9 cellular contexts compared by ENCODE assay signal in the genomic region with DNA sequence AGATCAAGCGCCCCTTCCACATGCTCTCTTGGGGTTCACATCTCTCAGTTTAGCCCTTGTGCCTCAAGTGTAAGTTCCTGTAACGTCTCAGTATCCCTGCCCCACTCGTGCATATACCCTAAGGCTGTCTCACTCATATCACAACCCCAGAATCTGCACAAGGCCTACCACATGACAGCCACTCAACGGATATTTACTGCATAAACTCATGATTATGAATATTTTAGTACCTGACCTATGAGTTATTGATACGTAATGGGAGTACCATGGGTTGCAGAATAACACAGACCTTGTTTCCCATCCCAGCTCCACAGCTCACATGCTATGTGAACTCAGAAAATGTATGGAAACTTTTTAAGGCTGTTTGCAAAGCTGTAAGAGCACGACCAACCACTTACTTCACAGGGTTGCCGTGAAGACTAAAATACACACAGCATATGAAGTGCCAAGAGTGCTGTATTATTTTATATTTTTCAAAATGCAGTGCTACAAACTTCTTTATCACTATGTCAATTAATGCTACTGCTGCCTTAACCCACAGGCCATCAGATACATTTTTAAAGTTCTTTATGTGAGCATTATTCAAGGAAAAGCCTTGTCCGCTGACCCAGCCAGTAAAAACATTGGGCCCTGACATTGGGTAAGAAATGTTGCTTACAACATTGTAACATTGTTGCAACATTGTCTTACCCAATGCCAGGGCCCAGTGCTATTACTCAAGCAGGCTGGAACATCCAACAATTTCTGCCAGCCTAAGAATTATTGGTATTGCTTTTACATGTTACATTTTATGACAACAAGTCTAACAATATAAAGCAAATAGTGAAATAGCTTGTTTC.
DNase-seq lines count a peak whose midpoint lies in the region; ATAC-seq and TF ChIP-seq lines count a peak whose summit lies in the region.
"Had no signal": no experiment of that assay in that cellular context is flagged by ENCODE, and none has a peak within 500 bp of the region (broad histone marks: within the 10 kb centered on the region; RNA-seq: fewer than 3 reads in every experiment).

No MANE protein-coding gene starts in this region.

- H3K9me3 ChIP-seq in IMR-90 (ENCODE audit: control insufficient read depth, insufficient read depth, low read length) (no peaks in the 10 kb centered on the region), adipocyte (ENCODE audit: control insufficient read depth, low read length) (no peaks in the 10 kb centered on the region), spleen (no peaks in the 10 kb centered on the region)

- H3K36me3 ChIP-seq in IMR-90 (ENCODE audit: control insufficient read depth, insufficient read depth, low read length) (no peaks in the 10 kb centered on the region), adipocyte (ENCODE audit: control insufficient read depth, insufficient read depth, low read length, severe bottlenecking) (no peaks in the 10 kb centered on the region), spleen (no peaks in the 10 kb centered on the region)

- H3K23ac ChIP-seq in IMR-90 (ENCODE audit: low read depth, low read length): no peak overlapping the region

- H2BK5ac ChIP-seq in IMR-90 (ENCODE audit: low read depth, low read length, poor library complexity, severe bottlenecking): no peak overlapping the region

- H4K8ac ChIP-seq in IMR-90 (ENCODE audit: low read depth in 2 of 2, low read length in 2 of 2): no peak overlapping the region

- CTCF ChIA-PET in IMR-90 (lab: Yijun Ruan, JAX): interaction anchor here (1.0 to 1.8 kb wide), 2 partner anchors 10 to 22 kb away, joined by 5 read pairs; no protein-coding TSS in a partner anchor

- H3K79me1 ChIP-seq in IMR-90 (ENCODE audit: low read depth in 1 of 2, low read length in 2 of 2): peaks cover 27 to 59% of the 10 kb centered on the region in 2 experiments; a peak in 3 of 4 replicates

- H4K5ac ChIP-seq in IMR-90 (ENCODE audit: low read depth, low read length): no peak overlapping the region

- H2BK15ac ChIP-seq in IMR-90 (ENCODE audit: low read depth, low read length): no peak overlapping the region

- H2AK5ac ChIP-seq in IMR-90 (ENCODE audit: low read depth, low read length): no peak overlapping the region

- dilution Hi-C loops in IMR-90 (cut with HindIII; ENCODE audit: low sequenced_read_pairs, unreplicated experiment): no loop called here

- no peak overlapping the region for H2BK120ac ChIP-seq in IMR-90 (ENCODE audit: low read depth, low read length)

- no peak overlapping the region for H3K18ac ChIP-seq in IMR-90 (ENCODE audit: low read depth, low read length)

- TF ChIP-seq POLR2A in IMR-90 (IDR thresholded peaks at IDR 0.05; ENCODE audit: low read depth, low read length) (no peak), spleen (IDR thresholded peaks at IDR 0.05) (no peak)

- no peaks in the 10 kb centered on the region for H3K27me3 ChIP-seq in IMR-90 (ENCODE audit: control insufficient read depth, insufficient read depth, low read length)
- H3K27me3 ChIP-seq in adipocyte (replicated peaks; ENCODE audit: control insufficient read depth, insufficient read depth, low read length): no peaks in the 10 kb centered on the region
- H3K27me3 ChIP-seq in spleen (replicated peaks in 1 of 7): no peaks in the 10 kb centered on the region

- H3K9ac ChIP-seq in IMR-90 (ENCODE audit: low read depth, low read length): no peak overlapping the region
- peak overlapping the region; percentile 47 for H3K9ac ChIP-seq in adipocyte (ENCODE audit: low read length)

- ATAC-seq in IMR-90 (ENCODE audit: low read depth) (peak; percentile 64; the same call in 1 of the 2 replicates), GM19395 (IDR thresholded peaks at IDR 0.05; ENCODE audit: unreplicated experiment) (no peak), HG03025 (IDR thresholded peaks at IDR 0.05; ENCODE audit: low FRiP score, unreplicated experiment) (no peak), GM18511 (IDR thresholded peaks at IDR 0.05; ENCODE audit: unreplicated experiment) (no peak)

- TF ChIP-seq CTCF in IMR-90 (conservative IDR thresholded peaks at IDR 0.05; ENCODE audit: low read depth, low read length) (no peak), spleen (IDR thresholded peaks at IDR 0.05 in 8 of 11, conservative IDR thresholded peaks at IDR 0.05 in 3 of 11) (no peak)

- peaks cover 13% of the 10 kb centered on the region for H3K9me1 ChIP-seq in IMR-90 (ENCODE audit: insufficient read depth, low read length)

- no peak overlapping the region for H4K91ac ChIP-seq in IMR-90 (ENCODE audit: insufficient read depth, low read depth, low read length)

- H3K4me2 ChIP-seq in IMR-90 (ENCODE audit: low read depth, low read length): no peak overlapping the region

- intact Hi-C loops in IMR-90 (cut with micrococcal nuclease): no loop called here
- intact Hi-C loops in spleen (cut with DNase I; ENCODE audit: low total_unique reads): no loop called here

- no peak overlapping the region for H3K4ac ChIP-seq in IMR-90 (ENCODE audit: low read depth, low read length)

- H3K4me3 ChIP-seq in IMR-90 (ENCODE audit: insufficient read depth, low read depth, low read length) (no peak overlapping the region), adipocyte (ENCODE audit: low read length) (peak overlapping the region; percentile 59), spleen (peak overlapping the region in 1 of 8 donors; percentile 11)

- POLR2A ChIA-PET in IMR-90 (lab: Charles Lee; ENCODE audit: unreplicated experiment): no interaction called here

- BruUV-seq in IMR-90 (replicated peaks; lab: Mats Ljungman, UMichigan): no TSS peak

- H2BK20ac ChIP-seq in IMR-90 (ENCODE audit: low read depth, low read length): no peak overlapping the region

- H3K56ac ChIP-seq in IMR-90 (ENCODE audit: extremely low read depth, insufficient read depth, low read length): no peak overlapping the region

- 88% methylated on average over 1 of the region's 8 CpGs; no CpG with 5 or more reads in 1 of the 2 experiments for WGBS in IMR-90 (ENCODE audit: extremely low coverage in 2 of 2, insufficient read length in 1 of 2), 2 experiments
- WGBS in spleen, 5 donors: 57 to 85% (median 79%) methylated on average over 8 of the region's 8 CpGs

- H3K4me1 ChIP-seq in IMR-90 (ENCODE audit: control insufficient read depth, insufficient read depth, low read length) (peaks cover 8% of the 10 kb centered on the region), adipocyte (ENCODE audit: control insufficient read depth, insufficient read depth, low read length) (peaks cover 42% of the 10 kb centered on the region), spleen (peaks cover 5 to 99% (median 65%) of the 10 kb centered on the region in 6 donors)

- no peak overlapping the region for H3K14ac ChIP-seq in IMR-90 (replicated peaks; ENCODE audit: low read depth, low read length)

- in situ Hi-C loops in IMR-90 (cut with MboI; ENCODE audit: low sequenced_read_pairs): no loop called here

- DNase-seq in IMR-90: peak; percentile 43
- peak; percentile 95 for DNase-seq in adipocyte (ENCODE audit: low read depth)
- DNase-seq in iris pigment epithelial cell (ENCODE audit: low read depth): peak; percentile 89
- DNase-seq in spleen: no peak
- DNase-seq in GDM1 (lab: John Stamatoyannopoulos, UW): no peak
- DNase-seq: substantia nigra had no signal

- H4K20me1 ChIP-seq in IMR-90 (ENCODE audit: insufficient read depth, low read length): peaks cover 16% of the 10 kb centered on the region; the same call in 1 of the 2 replicates

- no peak overlapping the region for H2AFZ ChIP-seq in IMR-90 (replicated peaks; ENCODE audit: low read length, poor library complexity)

- H3K27ac ChIP-seq in IMR-90 (ENCODE audit: insufficient read depth, low read length): no peak overlapping the region
- H3K27ac ChIP-seq in spleen: peak overlapping the region in 7 of 8 donors; percentile 57 to 91 (median 76)

- no peak for TF ChIP-seq RAD21 in IMR-90 (IDR thresholded peaks at IDR 0.05; ENCODE audit: low read length)

- H2AK9ac ChIP-seq in IMR-90 (replicated peaks; ENCODE audit: low read depth, low read length, poor library complexity): no peak overlapping the region

TF ChIP-seq in IMR-90, 13 proteins besides CTCF, POLR2A, EP300 and RAD21:
- TF ChIP-seq FOS (IDR thresholded peaks at IDR 0.05; ENCODE audit: low read depth, low read length) (no peak), MAFK (IDR thresholded peaks at IDR 0.05; ENCODE audit: low read depth, low read length) (no peak), CEBPB (IDR thresholded peaks at IDR 0.05; ENCODE audit: low read depth, low read length) (peak; percentile 94)
TF ChIP-seq in IMR-90: peak in this region for 1.

Comparison
In these comparisons a context has a peak if more than half of its experiments do, and no peak if none do; other contexts are left out.
1. DNase-seq: peak in IMR-90 (single experiment), adipocyte (single experiment) and iris pigment epithelial cell (single experiment); none in spleen (single experiment) and GDM1 (single experiment).